18 cellular contexts compared by ENCODE assay signal in the genomic region with DNA sequence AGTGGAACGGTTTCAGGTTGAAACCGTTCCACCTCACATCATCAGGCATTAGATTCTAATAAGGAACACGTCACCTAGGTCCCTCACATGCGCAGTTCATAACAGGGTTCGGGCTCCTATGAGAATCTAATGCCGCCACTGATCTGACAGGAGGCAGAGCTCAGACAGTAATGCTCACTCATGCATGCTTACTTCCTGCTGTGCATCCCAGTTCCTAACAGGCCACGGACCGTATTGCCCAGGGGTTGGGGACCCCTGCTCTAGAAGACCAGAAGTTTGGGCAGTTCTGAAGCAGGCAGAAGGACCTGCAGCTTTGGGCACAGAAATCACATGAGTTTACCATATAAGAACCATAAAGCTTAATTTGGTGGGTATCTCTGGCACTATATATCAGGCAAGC.
DNase-seq lines count a peak whose midpoint lies in the region; ATAC-seq, FAIRE-seq and TF ChIP-seq lines count a peak whose summit lies in the region.
"Had no signal": no experiment of that assay in that cellular context is flagged by ENCODE, and none has a peak within 500 bp of the region (broad histone marks: within the 10 kb centered on the region; RNA-seq: fewer than 3 reads in every experiment).

No MANE protein-coding gene starts in this region.

- BruUV-seq in K562 (replicated peaks; lab: Mats Ljungman, UMichigan): no TSS peak

- no peak for TF ChIP-seq RAD21 in K562 (CRISPR knock-in tag; conservative IDR thresholded peaks at IDR 0.05 in 1 of 2, IDR thresholded peaks at IDR 0.05 in 1 of 2)

- TF ChIP-seq CTCF in K562 (IDR thresholded peaks at IDR 0.05 in 2 of 3, conservative IDR thresholded peaks at IDR 0.05 in 1 of 3; ENCODE audit: insufficient read depth in 2 of 3, low read depth in 1 of 3, low read length in 3 of 3) (no peak), neural progenitor cell (IDR thresholded peaks at IDR 0.05) (no peak), nephron progenitor cell (IDR thresholded peaks at IDR 0.05) (no peak)

- H3K9ac ChIP-seq in K562 (ENCODE audit: insufficient read depth in 1 of 2, low read depth in 2 of 2, low read length in 2 of 2) (no peak overlapping the region), neural progenitor cell (no peak overlapping the region)

- in situ Hi-C loops in K562 (cut with MboI): no loop called here

- H3K27me3 Mint-ChIP-seq in IgD-negative memory B cell (no peaks in the 10 kb centered on the region), neural progenitor cell (ENCODE audit: insufficient read depth, low read depth) (no peaks in the 10 kb centered on the region), nephron progenitor cell (ENCODE audit: low read depth, poor library complexity) (no peaks in the 10 kb centered on the region)
- H3K27me3 Mint-ChIP-seq in activated T-helper 17 cell treated with anti-CD3 and anti-CD28 coated beads, Interleukin-2, amount 50 U/mL, for 72 hours: no peaks in the 10 kb centered on the region

- no peak for DNase-seq in K562 (ENCODE audit: extremely low read depth in 1 of 4, low spot score in 3 of 4)
- peak; percentile 34 for DNase-seq in neural progenitor cell (ENCODE audit: low spot score)
- no peak for DNase-seq in mucosa of gallbladder (ENCODE audit: low spot score)
- DNase-seq in nephron progenitor cell: no peak
- DNase-seq: CD8-positive, alpha-beta T cell; COR-L47; DMS53; GF-D8; HFFc6 had no signal

- H3K4me1 Mint-ChIP-seq in IgD-negative memory B cell (peaks cover 33 to 37% (median 33%) of the 10 kb centered on the region in 3 donors), neural progenitor cell (peaks cover 12% of the 10 kb centered on the region), nephron progenitor cell (peaks cover 29% of the 10 kb centered on the region)
- H3K4me1 Mint-ChIP-seq in activated T-helper 17 cell treated with anti-CD3 and anti-CD28 coated beads, Interleukin-2, amount 50 U/mL, for 72 hours: no peaks in the 10 kb centered on the region

- H3K27ac ChIP-seq in K562 (ENCODE audit: extremely low read depth, low read depth, low read length): no peak overlapping the region
- H3K27ac ChIP-seq in neural progenitor cell: no peak overlapping the region
- H3K27ac ChIP-seq: HL-60 had no signal

- H2AFZ ChIP-seq in K562 (ENCODE audit: low read depth, low read length): no peak overlapping the region
- H2AFZ ChIP-seq in neural progenitor cell (replicated peaks): no peak overlapping the region

- H3K4me3 Mint-ChIP-seq in IgD-negative memory B cell (peak overlapping the region in 2 of 4 donors; percentile 74 to 76), neural progenitor cell (no peak overlapping the region), nephron progenitor cell (no peak overlapping the region)
- no peak overlapping the region for H3K4me3 Mint-ChIP-seq in activated T-helper 17 cell treated with anti-CD3 and anti-CD28 coated beads, Interleukin-2, amount 50 U/mL, for 72 hours
- H3K4me3 Mint-ChIP-seq: CD8-positive, alpha-beta T cell; HFFc6 had no signal

- CTCF ChIA-PET in K562 (lab: Yijun Ruan, JAX; ENCODE audit: low intra/inter-chr PET ratio): no interaction called here

- H3K4me3 ChIP-seq in K562: no peak overlapping the region
- no peak overlapping the region for H3K4me3 ChIP-seq in neural progenitor cell
- H3K4me3 ChIP-seq: HAP-1 had no signal

- peak overlapping the region in 2 of 3 donors; percentile 4 to 5 for H3K27ac Mint-ChIP-seq in IgD-negative memory B cell
- H3K27ac Mint-ChIP-seq in neural progenitor cell: no peak overlapping the region
- no peak overlapping the region for H3K27ac Mint-ChIP-seq in nephron progenitor cell
- no peak overlapping the region for H3K27ac Mint-ChIP-seq in activated T-helper 17 cell treated with anti-CD3 and anti-CD28 coated beads, Interleukin-2, amount 50 U/mL, for 72 hours
- H3K27ac Mint-ChIP-seq: CD8-positive, alpha-beta T cell; HFFc6 had no signal

- H3K4me1 ChIP-seq in K562 (replicated peaks in 1 of 2; ENCODE audit: control insufficient read depth in 2 of 2, insufficient read depth in 2 of 2, low read length in 2 of 2) (no peaks in the 10 kb centered on the region), neural progenitor cell (peaks cover 16% of the 10 kb centered on the region)

- no peaks in the 10 kb centered on the region for H3K79me2 ChIP-seq in K562 (ENCODE audit: control insufficient read depth, insufficient read depth, low read length)
- peaks cover 6% of the 10 kb centered on the region for H3K79me2 ChIP-seq in neural progenitor cell (ENCODE audit: low read depth)

- H3K9me3 ChIP-seq in K562 (replicated peaks; ENCODE audit: control insufficient read depth, insufficient read depth, low read depth, low read length) (no peaks in the 10 kb centered on the region), neural progenitor cell (ENCODE audit: low read depth) (no peaks in the 10 kb centered on the region)
- H3K9me3 ChIP-seq: HAP-1 had no signal

- intact Hi-C loops in K562 (cut with micrococcal nuclease): no loop called here

- H3K9me3 Mint-ChIP-seq in IgD-negative memory B cell (no peaks in the 10 kb centered on the region), neural progenitor cell (no peaks in the 10 kb centered on the region), nephron progenitor cell (no peaks in the 10 kb centered on the region)
- H3K9me3 Mint-ChIP-seq in activated T-helper 17 cell treated with anti-CD3 and anti-CD28 coated beads, Interleukin-2, amount 50 U/mL, for 72 hours: no peaks in the 10 kb centered on the region
- H3K9me3 Mint-ChIP-seq: CD14-positive monocyte; CD8-positive, alpha-beta T cell; HFFc6 had no signal

- H3K4me2 ChIP-seq in K562 (ENCODE audit: insufficient read depth, low read length): no peak overlapping the region
- no peak overlapping the region for H3K4me2 ChIP-seq in neural progenitor cell

- H3F3A ChIP-seq in neural progenitor cell (ENCODE audit: low read depth): no peaks in the 10 kb centered on the region

- FAIRE-seq in K562 (lab: Jason Lieb, UNC): no peak
- FAIRE-seq: A204.1, D721Med, H1 had no signal

- WGBS in K562 (ENCODE audit: insufficient coverage, low coverage, missing lambda C conversion rate): 0% methylated on average over 8 of the region's 8 CpGs

- no peak for TF ChIP-seq EP300 in K562 (IDR thresholded peaks at IDR 0.05; ENCODE audit: low read length)

- H4K20me1 ChIP-seq in K562 (replicated peaks; ENCODE audit: control insufficient read depth, insufficient read depth, low read length) (no peaks in the 10 kb centered on the region), neural progenitor cell (ENCODE audit: low read depth) (no peaks in the 10 kb centered on the region)

- H3K27me3 ChIP-seq in K562 (ENCODE audit: control insufficient read depth in 2 of 2, insufficient read depth in 2 of 2, low read length in 2 of 2): peaks cover 17 to 30% of the 10 kb centered on the region in 2 experiments; a peak in 3 of 5 replicates
- no peaks in the 10 kb centered on the region for H3K27me3 ChIP-seq in neural progenitor cell

- H3K9me1 ChIP-seq in K562 (ENCODE audit: control insufficient read depth, insufficient read depth, low read length): no peaks in the 10 kb centered on the region

- POLR2A ChIA-PET in K562 (lab: Yijun Ruan, JAX): interaction anchor here (0.8 kb wide), 1 partner anchor 13 kb away, joined by 3 read pairs; no protein-coding TSS in a partner anchor

- H3K36me3 ChIP-seq in K562 (ENCODE audit: control insufficient read depth, insufficient read depth, low read length) (no peaks in the 10 kb centered on the region), neural progenitor cell (no peaks in the 10 kb centered on the region)
- H3K36me3 ChIP-seq: HAP-1 had no signal

- ATAC-seq in K562 (no peak), GM21390 (IDR thresholded peaks at IDR 0.05; ENCODE audit: unreplicated experiment) (no peak)
- ATAC-seq in activated T-helper 17 cell treated with anti-CD3 and anti-CD28 coated beads, Interleukin-2, amount 50 U/mL, for 72 hours (replicated peaks): no peak
- ATAC-seq: CD8-positive, alpha-beta T cell had no signal

- H3K36me3 Mint-ChIP-seq in IgD-negative memory B cell (no peaks in the 10 kb centered on the region), neural progenitor cell (no peaks in the 10 kb centered on the region), nephron progenitor cell (ENCODE audit: low read depth) (no peaks in the 10 kb centered on the region)
- H3K36me3 Mint-ChIP-seq in activated T-helper 17 cell treated with anti-CD3 and anti-CD28 coated beads, Interleukin-2, amount 50 U/mL, for 72 hours (ENCODE audit: low read depth): no peaks in the 10 kb centered on the region
- H3K36me3 Mint-ChIP-seq: CD8-positive, alpha-beta T cell had no signal

- TF ChIP-seq POLR2A in K562 (conservative IDR thresholded peaks at IDR 0.05): no peak

TF ChIP-seq in K562, 482 proteins besides CTCF, POLR2A, EP300 and RAD21:
- TF ChIP-seq, protein P1, sequence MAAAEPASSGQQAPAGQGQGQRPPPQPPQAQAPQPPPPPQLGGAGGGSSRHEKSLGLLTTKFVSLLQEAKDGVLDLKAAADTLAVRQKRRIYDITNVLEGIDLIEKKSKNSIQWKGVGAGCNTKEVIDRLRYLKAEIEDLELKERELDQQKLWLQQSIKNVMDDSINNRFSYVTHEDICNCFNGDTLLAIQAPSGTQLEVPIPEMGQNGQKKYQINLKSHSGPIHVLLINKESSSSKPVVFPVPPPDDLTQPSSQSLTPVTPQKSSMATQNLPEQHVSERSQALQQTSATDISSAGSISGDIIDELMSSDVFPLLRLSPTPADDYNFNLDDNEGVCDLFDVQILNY (CRISPR knock-in tag; IDR thresholded peaks at IDR 0.05): no peak
- no peak for TF ChIP-seq ZFP36 (IDR thresholded peaks at IDR 0.05; ENCODE audit: low read depth, low read length, partially characterized antibody)
- peak; percentile 47 to 51; a peak in 2 of 4 replicates for TF ChIP-seq NRF1 (conservative IDR thresholded peaks at IDR 0.05 in 1 of 2, IDR thresholded peaks at IDR 0.05 in 1 of 2)

Comparison
In these comparisons a context has a peak if more than half of its experiments do, and no peak if none do; other contexts are left out.
1. H3K27ac Mint-ChIP-seq: peak in IgD-negative memory B cell (2 of 3); none in neural progenitor cell (single experiment), nephron progenitor cell (single experiment) and activated T-helper 17 cell treated with anti-CD3 and anti-CD28 coated beads, Interleukin-2, amount 50 U/mL, for 72 hours (single experiment).